ENCODE assay signal across 15 cellular contexts in genomic region chr6:15462717-15463525, GRCh38.
DNase-seq lines count a peak whose midpoint lies in the region; TF ChIP-seq lines count a peak whose summit lies in the region.
"Had no signal": no experiment of that assay in that cellular context is flagged by ENCODE, and none has a peak within 500 bp of the region (broad histone marks: within the 10 kb centered on the region; RNA-seq: fewer than 3 reads in every experiment).

No MANE protein-coding gene starts in this region.

- H3K4me1 ChIP-seq in skeletal muscle satellite cell (ENCODE audit: control insufficient read depth, insufficient read depth, low read length) = peaks cover 6% of the 10 kb centered on the region

- H3K9me3 Mint-ChIP-seq in activated CD4-positive, alpha-beta memory T cell treated with anti-CD3 and anti-CD28 coated beads for 36 hours = no peaks in the 10 kb centered on the region
- H3K9me3 Mint-ChIP-seq: activated B cell treated with CpG ODN at 0.5 μM for 24 hours; nephron progenitor cell; stimulated activated naive B cell treated with anti-CD40 and anti-IgM and Interleukin-4, amounts not matched to agents 10 μg/mL and 1 μg/mL and 100 μg/mL, for 72 hours had no signal

- H3K4me3 ChIP-seq in SK-N-MC = peak overlapping the region; percentile 39
- no peak overlapping the region for H3K4me3 ChIP-seq in fibroblast of the aortic adventitia (ENCODE audit: low read depth, low read length)
- H3K4me3 ChIP-seq in skeletal muscle satellite cell (ENCODE audit: low read length) = no peak overlapping the region

- no peaks in the 10 kb centered on the region for H3K27me3 Mint-ChIP-seq in activated CD4-positive, alpha-beta memory T cell treated with anti-CD3 and anti-CD28 coated beads for 36 hours
- H3K27me3 Mint-ChIP-seq: activated B cell treated with CpG ODN at 0.5 μM for 24 hours; activated CD8-positive, alpha-beta memory T cell treated with anti-CD3 and anti-CD28 coated beads, Interleukin-2, amount 10 ng/mL, durations not matched to agents 7 days and 5 days; stimulated activated naive B cell treated with anti-CD40 and anti-IgM and Interleukin-4, amounts not matched to agents 10 μg/mL and 1 μg/mL and 100 μg/mL, for 72 hours had no signal

- CTCF ChIA-PET in activated CD4-positive, alpha-beta memory T cell treated with anti-CD3 and anti-CD28 coated beads for 36 hours (lab: Charles Lee) = interaction anchor here (0.8 to 1.4 kb wide), 7 partner anchors 13 to 1158 kb away, joined by 3 to 5 read pairs (median 3); no protein-coding TSS in a partner anchor

- H3K9me3 ChIP-seq in SK-N-MC (ENCODE audit: low read depth, low read length) (no peaks in the 10 kb centered on the region), skeletal muscle satellite cell (replicated peaks; ENCODE audit: low read length) (no peaks in the 10 kb centered on the region)

- peaks cover 19% of the 10 kb centered on the region for H3K36me3 Mint-ChIP-seq in activated CD4-positive, alpha-beta memory T cell treated with anti-CD3 and anti-CD28 coated beads for 36 hours

- H3K4me1 Mint-ChIP-seq in activated CD4-positive, alpha-beta memory T cell treated with anti-CD3 and anti-CD28 coated beads for 36 hours (ENCODE audit: low read depth) = peaks cover 47% of the 10 kb centered on the region

- H3K9ac ChIP-seq in SK-N-MC (ENCODE audit: insufficient read length) = peak overlapping the region; percentile 16
- H3K9ac ChIP-seq in skeletal muscle satellite cell (ENCODE audit: low read depth, low read length) = no peak overlapping the region

- TF ChIP-seq CTCF in fibroblast of the aortic adventitia (IDR thresholded peaks at IDR 0.05; ENCODE audit: insufficient read depth, low read length) = no peak

- H3K36me3 ChIP-seq in SK-N-MC (ENCODE audit: insufficient read depth, low read length) = peaks cover 16% of the 10 kb centered on the region
- no peaks in the 10 kb centered on the region for H3K36me3 ChIP-seq in skeletal muscle satellite cell (ENCODE audit: insufficient read depth, low read length)

- H3K27me3 ChIP-seq in skeletal muscle satellite cell (ENCODE audit: control insufficient read depth, insufficient read depth, low read length) = no peaks in the 10 kb centered on the region

- intact Hi-C loops in activated CD4-positive, alpha-beta memory T cell treated with anti-CD3 and anti-CD28 coated beads for 36 hours (cut with micrococcal nuclease) = no loop called here

- H3K27ac ChIP-seq in SK-N-MC = peak overlapping the region; percentile 78

- peak; percentile 40 for DNase-seq in DMS79 treated with DMSO at 0.1 percent for 48 hours (lab: John Stamatoyannopoulos, UW)
- no peak for DNase-seq in DMS79 (lab: John Stamatoyannopoulos, UW)
- DNase-seq in SK-N-MC (ENCODE audit: low read depth, low spot score) = no peak
- DNase-seq in fibroblast of the aortic adventitia (ENCODE audit: low read depth) = peak; percentile 72
- DNase-seq in NCI-H128 (lab: John Stamatoyannopoulos, UW; ENCODE audit: unreplicated experiment) = no peak
- no peak for DNase-seq in activated CD4-positive, alpha-beta memory T cell treated with anti-CD3 and anti-CD28 coated beads for 36 hours
- DNase-seq in superior temporal gyrus (ENCODE audit: extremely low spot score) = no peak
- DNase-seq: 8988T; activated B cell treated with CpG ODN at 0.5 μM for 24 hours; activated CD8-positive, alpha-beta memory T cell treated with anti-CD3 and anti-CD28 coated beads, Interleukin-2, amount 10 ng/mL, durations not matched to agents 7 days and 5 days; activated naive CD4-positive, alpha-beta T cell treated with Interleukin-2 at 50 U/mL for 16 hours; Calu3; nephron progenitor cell; stimulated activated naive B cell treated with anti-CD40 and anti-IgM and Interleukin-4, amounts not matched to agents 10 μg/mL and 1 μg/mL and 100 μg/mL, for 72 hours had no signal

- POLR2A ChIA-PET in activated CD4-positive, alpha-beta memory T cell treated with anti-CD3 and anti-CD28 coated beads for 36 hours (lab: Charles Lee) = no interaction called here

- no peak overlapping the region for H3K27ac Mint-ChIP-seq in activated CD4-positive, alpha-beta memory T cell treated with anti-CD3 and anti-CD28 coated beads for 36 hours
- H3K27ac Mint-ChIP-seq: activated B cell treated with CpG ODN at 0.5 μM for 24 hours; activated CD8-positive, alpha-beta memory T cell treated with anti-CD3 and anti-CD28 coated beads, Interleukin-2, amount 10 ng/mL, durations not matched to agents 7 days and 5 days; nephron progenitor cell had no signal

- H3K4me2 ChIP-seq in skeletal muscle satellite cell (ENCODE audit: low read length) = peak overlapping the region; percentile 9

- H3K4me3 Mint-ChIP-seq in activated CD4-positive, alpha-beta memory T cell treated with anti-CD3 and anti-CD28 coated beads for 36 hours = no peak overlapping the region
- H3K4me3 Mint-ChIP-seq: activated B cell treated with CpG ODN at 0.5 μM for 24 hours; activated CD8-positive, alpha-beta memory T cell treated with anti-CD3 and anti-CD28 coated beads, Interleukin-2, amount 10 ng/mL, durations not matched to agents 7 days and 5 days; nephron progenitor cell; stimulated activated naive B cell treated with anti-CD40 and anti-IgM and Interleukin-4, amounts not matched to agents 10 μg/mL and 1 μg/mL and 100 μg/mL, for 72 hours had no signal

Comparison
In these comparisons a context has a peak if more than half of its experiments do, and no peak if none do; other contexts are left out.
1. DNase-seq: peak in DMS79 treated with DMSO at 0.1 percent for 48 hours (single experiment) and fibroblast of the aortic adventitia (single experiment); none in DMS79 (single experiment), SK-N-MC (single experiment), NCI-H128 (single experiment), activated CD4-positive, alpha-beta memory T cell treated with anti-CD3 and anti-CD28 coated beads for 36 hours (single experiment) and superior temporal gyrus (single experiment).